Comparison of ENCODE assay signal across 18 cellular contexts in genomic region chr4:177405508-177405907, GRCh38. TPM values are rescaled to one million over a fixed set of nuclear protein-coding genes. Genes with fewer than 3 reads are reported as not detected.
DNase-seq lines count a peak whose midpoint lies in the region; ATAC-seq and TF ChIP-seq lines count a peak whose summit lies in the region.
"Had no signal": no experiment of that assay in that cellular context is flagged by ENCODE, and none has a peak within 500 bp of the region (broad histone marks: within the 10 kb centered on the region; RNA-seq: fewer than 3 reads in every experiment).

No MANE protein-coding gene starts in this region.

- peaks cover 65% of the 10 kb centered on the region for H3K4me1 Mint-ChIP-seq in Calu3 (ENCODE audit: low read depth, unreplicated experiment)

- peaks cover 3% of the 10 kb centered on the region for H3K36me3 Mint-ChIP-seq in Calu3 (ENCODE audit: insufficient read depth, unreplicated experiment)

- no peak for ATAC-seq in GM19452 (IDR thresholded peaks at IDR 0.05; ENCODE audit: unreplicated experiment)
- ATAC-seq: GM12878 had no signal

- H3K9me3 Mint-ChIP-seq in Calu3 (ENCODE audit: low read depth, unreplicated experiment) = peaks cover 14% of the 10 kb centered on the region

- TF ChIP-seq CTCF in Calu3 (IDR thresholded peaks at IDR 0.05; ENCODE audit: unreplicated experiment) = no peak

- H3K4me3 Mint-ChIP-seq in Calu3 (ENCODE audit: low read depth, unreplicated experiment) = no peak overlapping the region

- CTCF ChIA-PET in Calu3 (lab: Charles Lee) = interaction anchor here (0.8 kb wide), 1 partner anchor 75 kb away, joined by 3 read pairs; no protein-coding TSS in a partner anchor

- no TSS peak for BruUV-seq in Calu3 (replicated peaks; lab: Mats Ljungman, UMichigan)

- intact Hi-C loops in Calu3 (cut with micrococcal nuclease; ENCODE audit: unreplicated experiment) = no loop called here

- peak overlapping the region; percentile 75 for H3K27ac Mint-ChIP-seq in Calu3 (ENCODE audit: unreplicated experiment)

- DNase-seq in Calu3 = no peak
- DNase-seq in M059J (ENCODE audit: low read depth) = peak; percentile 12
- DNase-seq in astrocyte of the hippocampus (ENCODE audit: low read depth, low spot score) = peak; percentile 9
- peak; percentile 24 for DNase-seq in renal cortical epithelial cell (ENCODE audit: low read depth)
- DNase-seq in glomerular visceral epithelial cell (ENCODE audit: extremely low spot score) = no peak
- no peak for DNase-seq in activated naive CD4-positive, alpha-beta T cell treated with anti-CD3 and anti-CD28 coated beads, Interleukin-2, amount 50 U/mL, for 16 hours
- DNase-seq: BE2C, DMS79, H7, NCI-H1417, NCI-H1694 treated with DMSO at 0.1 percent for 48 hours, NCI-H2081 treated with DMSO at 0.1 percent for 48 hours, NCI-H2171 treated with DMSO at 0.1 percent for 48 hours, NCI-H446, NCI-H526, Right ventricle myocardium superior had no signal

- H3K27me3 Mint-ChIP-seq in Calu3 (ENCODE audit: unreplicated experiment) = no peaks in the 10 kb centered on the region

RNA-seq across cellular contexts. Expression of gene AGA, which starts 36.7 kb away (rescaled TPM):
- 21.5 and 22.7 TPM in 2 replicates for total RNA-seq in Calu3 (2022)
- total RNA-seq in M059J (2014; rRNA removed; shearing (Covaris generic)) = 25.3 and 38.6 TPM in 2 replicates
- 41.3 and 69.9 TPM in 2 replicates for total RNA-seq in renal cortical epithelial cell

Comparison
In these comparisons a context has a peak if more than half of its experiments do, and no peak if none do; other contexts are left out.
1. DNase-seq: peak in M059J (single experiment), astrocyte of the hippocampus (single experiment) and renal cortical epithelial cell (single experiment); none in Calu3 (single experiment), glomerular visceral epithelial cell (single experiment) and activated naive CD4-positive, alpha-beta T cell treated with anti-CD3 and anti-CD28 coated beads, Interleukin-2, amount 50 U/mL, for 16 hours (single experiment).